Comparison of ENCODE assay signal across 8 cellular contexts in genomic region chr2:219308142-219309093, GRCh38. TPM values are rescaled to one million over a fixed set of nuclear protein-coding genes. Genes with fewer than 3 reads are reported as not detected.
DNase-seq lines count a peak whose midpoint lies in the region; ATAC-seq and TF ChIP-seq lines count a peak whose summit lies in the region.

No MANE protein-coding gene starts in this region.

- no peak overlapping the region for H3K27ac ChIP-seq in esophagus muscularis mucosa (replicated peaks in 1 of 4)

- peaks cover 0 to 13% (median 11%) of the 10 kb centered on the region in 4 donors for H3K4me1 ChIP-seq in esophagus muscularis mucosa

- no peaks in the 10 kb centered on the region for H3K9me3 ChIP-seq in iPS-18c (ENCODE audit: control insufficient read depth, insufficient read depth, low read length)
- H3K9me3 ChIP-seq in esophagus muscularis mucosa, result no peaks in the 10 kb centered on the region

- in situ Hi-C loops in KBM-7 (cut with MboI; ENCODE audit: low pct_unique_long_range_greater_than_20kb, low sequenced_read_pairs) (no loop called here), astrocyte of the cerebellum (cut with HindIII; ENCODE audit: low sequenced_read_pairs) (no loop called here)

- H3K36me3 ChIP-seq in esophagus muscularis mucosa, result no peaks in the 10 kb centered on the region

- DNase-seq in DMS79 treated with DMSO at 0.1 percent for 48 hours (lab: John Stamatoyannopoulos, UW), result peak; percentile 39
- peak; percentile 64 for DNase-seq in KBM-7
- peak; percentile 59 for DNase-seq in T1000 (lab: John Stamatoyannopoulos, UW)
- DNase-seq in astrocyte of the cerebellum (ENCODE audit: low read depth), result no peak
- DNase-seq in stimulated activated CD4-positive, alpha-beta T cell treated with anti-CD3 and anti-CD28 coated beads, Interleukin-15, amount 100 ng/mL, for 24 hours, result peak; percentile 74
- DNase-seq in esophagus muscularis mucosa (ENCODE audit: extremely low spot score), result no peak

- 5% methylated on average over 35 of the region's 45 CpGs for WGBS in esophagus muscularis mucosa

- intact Hi-C loops in esophagus muscularis mucosa (cut with DNase I), result loop anchor here (10.0 kb wide), 1 partner anchor 254 kb away; no protein-coding TSS in a partner anchor

- TF ChIP-seq CTCF in astrocyte of the cerebellum (IDR thresholded peaks at IDR 0.05; ENCODE audit: low read depth, low read length, missing control alignments), result no peak
- no peak for TF ChIP-seq CTCF in esophagus muscularis mucosa (IDR thresholded peaks at IDR 0.05)

- H3K4me3 ChIP-seq in astrocyte of the cerebellum (ENCODE audit: low read depth, low read length) (peak overlapping the region; percentile 19), iPS-18c (ENCODE audit: insufficient read depth, low read depth, low read length) (peak overlapping the region; percentile 73), esophagus muscularis mucosa (no peak overlapping the region)

- no peak for TF ChIP-seq POLR2A in esophagus muscularis mucosa (IDR thresholded peaks at IDR 0.05; ENCODE audit: low read depth)

- peaks cover 0 to 77% (median 22%) of the 10 kb centered on the region in 4 donors for H3K27me3 ChIP-seq in esophagus muscularis mucosa

- ATAC-seq in GM21381 (IDR thresholded peaks at IDR 0.05; ENCODE audit: unreplicated experiment), result no peak

- TF ChIP-seq EP300 in esophagus muscularis mucosa (IDR thresholded peaks at IDR 0.05), result no peak

RNA-seq across cellular contexts. Expression of gene PTPRN, which starts 0.8 kb away (rescaled TPM):
- total RNA-seq in esophagus muscularis mucosa, result 1 to 10 TPM; 2.1 to 6.6 (median 4.1) TPM

RNA-seq across cellular contexts. Expression of gene RESP18, which starts 24.1 kb away (rescaled TPM):
- total RNA-seq in esophagus muscularis mucosa, result not detected

RNA-seq across cellular contexts. Expression of gene DNAJB2, which starts 29.3 kb away (rescaled TPM):
- total RNA-seq in esophagus muscularis mucosa, result 10 to 100 TPM; 33.3 to 84.8 (median 50.7) TPM

RNA-seq across cellular contexts. Expression of gene TUBA4A, which starts 54.7 kb away (rescaled TPM):
- 100 to 1,000 TPM in 1 of 4 donors, 10 to 100 TPM in 3; 44.2 to 132 (median 74.4) TPM for total RNA-seq in esophagus muscularis mucosa

RNA-seq across cellular contexts. Expression of gene TUBA4B, which starts 55.4 kb away (rescaled TPM):
- not detected for total RNA-seq in esophagus muscularis mucosa

Comparison
In these comparisons a context has a peak if more than half of its experiments do, and no peak if none do; other contexts are left out.
1. DNase-seq: peak in DMS79 treated with DMSO at 0.1 percent for 48 hours (single experiment), KBM-7 (single experiment), T1000 (single experiment) and stimulated activated CD4-positive, alpha-beta T cell treated with anti-CD3 and anti-CD28 coated beads, Interleukin-15, amount 100 ng/mL, for 24 hours (single experiment); none in astrocyte of the cerebellum (single experiment) and esophagus muscularis mucosa (single experiment).
2. H3K4me3 ChIP-seq: peak in astrocyte of the cerebellum (single experiment) and iPS-18c (single experiment); none in esophagus muscularis mucosa (0 of 4).